Comparison of ENCODE assay signal across 17 cellular contexts in the genomic region with DNA sequence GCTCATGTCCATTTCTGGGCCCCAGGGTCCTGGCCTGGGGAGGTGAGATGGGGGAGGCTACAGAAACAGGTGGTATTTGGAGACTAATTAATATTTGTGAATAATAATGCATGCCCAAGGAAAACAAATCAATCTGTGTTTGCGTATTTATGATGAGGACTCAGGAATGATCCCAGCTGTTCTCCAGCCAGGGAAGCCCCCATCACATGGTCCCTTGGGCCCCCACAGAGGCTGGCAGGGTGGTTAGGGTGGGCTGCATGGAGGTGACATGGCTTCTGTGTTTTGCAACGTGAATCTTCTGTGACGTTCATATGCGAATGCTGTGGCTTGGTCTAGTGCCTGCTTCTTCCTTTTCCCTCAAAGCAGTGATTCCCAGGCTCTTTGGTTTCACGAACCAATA. TPM values are rescaled to one million over a fixed set of nuclear protein-coding genes. Genes with fewer than 3 reads are reported as not detected.
DNase-seq lines count a peak whose midpoint lies in the region; ATAC-seq and TF ChIP-seq lines count a peak whose summit lies in the region.
"Had no signal": no experiment of that assay in that cellular context is flagged by ENCODE, and none has a peak within 500 bp of the region (broad histone marks: within the 10 kb centered on the region; RNA-seq: fewer than 3 reads in every experiment).

No MANE protein-coding gene starts in this region.

- intact Hi-C loops in CD4-positive, alpha-beta T cell (cut with DNase I, micrococcal nuclease), result no loop called here

- WGBS in hepatocyte (ENCODE audit: low lambda C conversion rate, missing lambda C conversion rate), result 92% methylated on average over 5 of the region's 5 CpGs
- 78 to 86% methylated on average over 5 of the region's 5 CpGs for WGBS in upper lobe of left lung, 2 donors

- peaks cover 52% of the 10 kb centered on the region for H3K4me1 ChIP-seq in hepatocyte (ENCODE audit: insufficient read depth)
- peaks cover 19 to 46% (median 29%) of the 10 kb centered on the region in 4 donors for H3K4me1 ChIP-seq in upper lobe of left lung
- peaks cover 33% of the 10 kb centered on the region for H3K4me1 ChIP-seq in neural progenitor cell
- H3K4me1 ChIP-seq: SJCRH30 had no signal

- H3K36me3 ChIP-seq in hepatocyte (replicated peaks; ENCODE audit: insufficient read depth, low read depth) (no peaks in the 10 kb centered on the region), upper lobe of left lung (no peaks in the 10 kb centered on the region), neural progenitor cell (no peaks in the 10 kb centered on the region)

- H3K9me3 ChIP-seq in hepatocyte (ENCODE audit: low read depth) (no peaks in the 10 kb centered on the region), upper lobe of left lung (no peaks in the 10 kb centered on the region), neural progenitor cell (ENCODE audit: low read depth) (no peaks in the 10 kb centered on the region)
- no peaks in the 10 kb centered on the region for H3K9me3 ChIP-seq in CD4-positive, alpha-beta T cell (ENCODE audit: control insufficient read depth, low read length)
- H3K9me3 ChIP-seq: BLaER1 treated with 17β-estradiol and CSF1 and Interleukin-3, amounts not matched to agents 10 nM and 100 nM; SJCRH30 had no signal

- H3K27ac Mint-ChIP-seq in progenitor cell of endocrine pancreas (peak overlapping the region; percentile 39), neural progenitor cell (no peak overlapping the region)
- H3K27ac Mint-ChIP-seq in CD4-positive, alpha-beta T cell, result no peak overlapping the region
- H3K27ac Mint-ChIP-seq: T-helper 2 cell treated with Interferon-gamma antibody and Interleukin-4, amounts not matched to agents 5 μg/mL and 100 μg/mL, for 36 hours had no signal

- DNase-seq in caudate nucleus (lab: John Stamatoyannopoulos, UW) (no peak), hepatocyte (ENCODE audit: low spot score) (no peak), progenitor cell of endocrine pancreas (ENCODE audit: low spot score, unreplicated experiment) (no peak), upper lobe of left lung (no peak), neural progenitor cell (ENCODE audit: low spot score) (no peak)
- DNase-seq in CD4-positive, alpha-beta T cell, result no peak
- DNase-seq: activated CD4-positive, alpha-beta T cell treated with anti-CD3 and anti-CD28 coated beads for 1 hour; activated gamma-delta T cell; NCI-H1105 treated with DMSO at 0.1 percent for 48 hours; NCI-H226; SJCRH30; stimulated activated naive CD4-positive, alpha-beta T cell treated with Interleukin-2 at 50 U/mL for 16 hours had no signal

- H3K36me3 Mint-ChIP-seq in progenitor cell of endocrine pancreas (ENCODE audit: insufficient read depth) (peaks cover 23% of the 10 kb centered on the region), neural progenitor cell (peaks cover 24% of the 10 kb centered on the region)
- H3K36me3 Mint-ChIP-seq in CD4-positive, alpha-beta T cell (ENCODE audit: low read depth), result no peaks in the 10 kb centered on the region

- peaks cover 71% of the 10 kb centered on the region for H3K4me1 Mint-ChIP-seq in progenitor cell of endocrine pancreas (ENCODE audit: low read depth)
- H3K4me1 Mint-ChIP-seq in neural progenitor cell, result peaks cover 38% of the 10 kb centered on the region
- no peaks in the 10 kb centered on the region for H3K4me1 Mint-ChIP-seq in CD4-positive, alpha-beta T cell (ENCODE audit: low read depth)

- H3F3A ChIP-seq in neural progenitor cell (ENCODE audit: low read depth), result peaks cover 4% of the 10 kb centered on the region

- H3K9ac ChIP-seq in neural progenitor cell, result no peak overlapping the region
- H3K9ac ChIP-seq: BLaER1 treated with 17β-estradiol and CSF1 and Interleukin-3, amounts not matched to agents 10 nM and 100 nM; KMS-11 had no signal

- H3K27ac ChIP-seq in caudate nucleus (ENCODE audit: low read depth, low read length), result peak overlapping the region; percentile 95
- peak overlapping the region; percentile 62 for H3K27ac ChIP-seq in hepatocyte
- H3K27ac ChIP-seq in upper lobe of left lung, result peak overlapping the region; percentile 14 to 64 (median 36)
- H3K27ac ChIP-seq in neural progenitor cell, result no peak overlapping the region
- H3K27ac ChIP-seq in CD4-positive, alpha-beta T cell (ENCODE audit: low read depth, low read length), result no peak overlapping the region
- H3K27ac ChIP-seq: BLaER1 treated with 17β-estradiol and CSF1 and Interleukin-3, amounts not matched to agents 10 nM and 100 nM; KMS-11; SJCRH30 had no signal

- H4K20me1 ChIP-seq in hepatocyte (ENCODE audit: insufficient read depth, poor library complexity, severe bottlenecking), result no peaks in the 10 kb centered on the region
- peaks cover 79% of the 10 kb centered on the region for H4K20me1 ChIP-seq in neural progenitor cell (ENCODE audit: low read depth)

- TF ChIP-seq EP300 in upper lobe of left lung (IDR thresholded peaks at IDR 0.05), result no peak

- H3K4me3 ChIP-seq in hepatocyte (no peak overlapping the region), upper lobe of left lung (no peak overlapping the region), neural progenitor cell (no peak overlapping the region)
- H3K4me3 ChIP-seq: BLaER1 treated with 17β-estradiol and CSF1 and Interleukin-3, amounts not matched to agents 10 nM and 100 nM; lung; SJCRH30 had no signal

- no peak overlapping the region for H3K4me3 Mint-ChIP-seq in progenitor cell of endocrine pancreas (ENCODE audit: low read depth)
- H3K4me3 Mint-ChIP-seq in neural progenitor cell, result no peak overlapping the region
- H3K4me3 Mint-ChIP-seq in CD4-positive, alpha-beta T cell, result no peak overlapping the region
- H3K4me3 Mint-ChIP-seq: T-helper 2 cell treated with Interferon-gamma antibody and Interleukin-4, amounts not matched to agents 5 μg/mL and 100 μg/mL, for 36 hours had no signal

- H3K79me2 ChIP-seq in hepatocyte (peaks cover 82% of the 10 kb centered on the region), neural progenitor cell (ENCODE audit: low read depth) (peaks cover 46% of the 10 kb centered on the region)

- ATAC-seq in upper lobe of left lung (ENCODE audit: low FRiP score in 2 of 2) (no peak), GM21737 (IDR thresholded peaks at IDR 0.05; ENCODE audit: unreplicated experiment) (no peak)
- ATAC-seq in CD4-positive, alpha-beta T cell (ENCODE audit: poor library complexity), result no peak

- no peak for TF ChIP-seq POLR2A in upper lobe of left lung (IDR thresholded peaks at IDR 0.05)

- POLR2A ChIA-PET in CD4-positive, alpha-beta T cell (lab: Charles Lee), result no interaction called here

- no peaks in the 10 kb centered on the region for H3K9me2 ChIP-seq in hepatocyte (replicated peaks; ENCODE audit: insufficient read depth)

- H3K27me3 ChIP-seq in hepatocyte (no peaks in the 10 kb centered on the region), upper lobe of left lung (no peaks in the 10 kb centered on the region), neural progenitor cell (no peaks in the 10 kb centered on the region)
- no peaks in the 10 kb centered on the region for H3K27me3 ChIP-seq in CD4-positive, alpha-beta T cell (ENCODE audit: control insufficient read depth, insufficient read depth, low read length)
- H3K27me3 ChIP-seq: BLaER1 treated with 17β-estradiol and CSF1 and Interleukin-3, amounts not matched to agents 10 nM and 100 nM; SJCRH30 had no signal

- H2AFZ ChIP-seq in hepatocyte (no peak overlapping the region), neural progenitor cell (replicated peaks) (no peak overlapping the region)

- H3K4me2 ChIP-seq in hepatocyte (no peak overlapping the region), neural progenitor cell (no peak overlapping the region)
- H3K4me2 ChIP-seq: BLaER1 treated with 17β-estradiol and CSF1 and Interleukin-3, amounts not matched to agents 10 nM and 100 nM; KMS-11 had no signal

- H3K27me3 Mint-ChIP-seq in progenitor cell of endocrine pancreas (no peaks in the 10 kb centered on the region), neural progenitor cell (ENCODE audit: insufficient read depth, low read depth) (no peaks in the 10 kb centered on the region)
- H3K27me3 Mint-ChIP-seq in CD4-positive, alpha-beta T cell, result no peaks in the 10 kb centered on the region

- CTCF ChIA-PET in CD4-positive, alpha-beta T cell (lab: Charles Lee), result no interaction called here

- TF ChIP-seq CTCF in hepatocyte (IDR thresholded peaks at IDR 0.05; ENCODE audit: poor library complexity) (no peak), progenitor cell of endocrine pancreas (IDR thresholded peaks at IDR 0.05; ENCODE audit: unreplicated experiment) (no peak), upper lobe of left lung (IDR thresholded peaks at IDR 0.05) (no peak), neural progenitor cell (IDR thresholded peaks at IDR 0.05) (no peak)
- TF ChIP-seq CTCF in CD4-positive, alpha-beta T cell (IDR thresholded peaks at IDR 0.05), result no peak

- H3K9me3 Mint-ChIP-seq in progenitor cell of endocrine pancreas (ENCODE audit: low read depth), result no peaks in the 10 kb centered on the region
- no peaks in the 10 kb centered on the region for H3K9me3 Mint-ChIP-seq in neural progenitor cell
- no peaks in the 10 kb centered on the region for H3K9me3 Mint-ChIP-seq in CD4-positive, alpha-beta T cell
- H3K9me3 Mint-ChIP-seq: T-helper 2 cell treated with Interferon-gamma antibody and Interleukin-4, amounts not matched to agents 5 μg/mL and 100 μg/mL, for 36 hours had no signal

RNA-seq across cellular contexts. Expression of a gene that starts 10.5 kb away (rescaled TPM):
- total RNA-seq in hepatocyte (75.7 and 115 TPM in 2 replicates), progenitor cell of endocrine pancreas (482 and 520 TPM in 2 replicates), upper lobe of left lung (100 to 1,000 TPM; 133 to 201 (median 171) TPM), neural progenitor cell (ENCODE audit: low replicate concordance) (71.1 and 119 TPM in 2 replicates)
- polyA plus RNA-seq in hepatocyte, result 84.6 and 96.0 TPM in 2 replicates
- under 1 TPM; 0.14 TPM for total RNA-seq in CD4-positive, alpha-beta T cell

Comparison
In these comparisons a context has a peak if more than half of its experiments do, and no peak if none do; other contexts are left out.
1. H3K27ac ChIP-seq: peak in caudate nucleus (single experiment), hepatocyte (single experiment) and upper lobe of left lung (4 of 4); none in neural progenitor cell (single experiment) and CD4-positive, alpha-beta T cell (single experiment).
2. RNA of a gene that starts 10.5 kb away (total RNA-seq): 482 to 520 TPM in progenitor cell of endocrine pancreas, 133 to 201 TPM in upper lobe of left lung, 75.7 to 115 TPM in hepatocyte and 71.1 to 119 TPM in neural progenitor cell; 0.14 TPM in CD4-positive, alpha-beta T cell; every median in the first group is over 10 times any median in the second.